ENCODE assay signal across 25 cellular contexts in the genomic region with DNA sequence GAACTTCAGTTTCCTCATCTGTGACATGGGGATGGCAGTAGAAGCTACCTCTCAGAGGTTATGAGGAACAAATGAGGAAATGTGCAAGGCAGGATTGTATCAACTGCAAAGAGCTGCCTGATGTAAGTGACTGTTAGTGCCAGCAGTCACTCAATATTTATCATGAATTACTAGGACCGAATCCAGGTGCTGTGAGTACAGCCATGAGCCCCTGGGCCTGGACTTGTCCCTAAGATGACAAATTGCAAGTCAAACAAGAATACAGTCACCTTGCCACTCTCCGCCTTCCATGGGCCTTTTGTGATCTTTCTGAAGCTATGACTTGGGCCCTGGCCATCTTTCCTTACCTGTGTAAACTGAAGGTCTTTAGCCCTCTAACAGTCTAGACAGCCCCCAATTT. TPM values are rescaled to one million over a fixed set of nuclear protein-coding genes. Genes with fewer than 3 reads are reported as not detected.
"Had no signal": no experiment of that assay in that cellular context is flagged by ENCODE, and none has a peak within 500 bp of the region (broad histone marks: within the 10 kb centered on the region; RNA-seq: fewer than 3 reads in every experiment).

No MANE protein-coding gene starts in this region.

- H3K9me3 ChIP-seq: gastrocnemius medialis, heart right ventricle, psoas muscle, right lobe of liver, tibial artery, upper lobe of left lung, uterus had no signal

- H3K4me3 ChIP-seq: dorsolateral prefrontal cortex, gastrocnemius medialis, heart right ventricle, psoas muscle, right lobe of liver, tibial artery, upper lobe of left lung, uterus had no signal

- H3K27ac ChIP-seq: dorsolateral prefrontal cortex, gastrocnemius medialis, heart right ventricle, psoas muscle, right lobe of liver, tibial artery, upper lobe of left lung, uterus had no signal

- ATAC-seq: gastrocnemius medialis; heart right ventricle; naive thymus-derived CD4-positive, alpha-beta T cell; psoas muscle; right lobe of liver; stimulated activated effector memory CD8-positive, alpha-beta T cell treated with anti-CD3 and anti-CD28 coated beads, Interleukin-12 subunit alpha, Interleukin-12 subunit beta, amount 100 ng/mL, for 72 hours; stimulated activated naive CD8-positive, alpha-beta T cell treated with anti-CD3 and anti-CD28 coated beads, Interleukin-15, Interleukin-2, amounts not matched to agents 100 U/mL and 50 U/mL, for 24 hours had no signal

- DNase-seq: dorsolateral prefrontal cortex; effector CD8-positive, alpha-beta T cell; gastrocnemius medialis; heart right ventricle; hypothalamus; kidney glomerular epithelial cell; naive thymus-derived CD4-positive, alpha-beta T cell; nephron progenitor cell; psoas muscle; retina; right lobe of liver; stimulated activated CD4-positive, alpha-beta T cell treated with anti-CD3 and anti-CD28 coated beads, Interleukin-4, amount 100 ng/mL, for 1 hour; stimulated activated CD8-positive, alpha-beta memory T cell treated with anti-CD3 and anti-CD28 coated beads, Interleukin-4, amount 100 ng/mL, for 48 hours; stimulated activated naive CD8-positive, alpha-beta T cell treated with anti-CD3 and anti-CD28 coated beads, Interleukin-15, Interleukin-2, amounts not matched to agents 100 U/mL and 50 U/mL, for 24 hours; tibial artery; upper lobe of left lung; uterus had no signal

- H3K36me3 ChIP-seq: gastrocnemius medialis, heart right ventricle, right lobe of liver, tibial artery, upper lobe of left lung, uterus had no signal

- H3K4me1 ChIP-seq: gastrocnemius medialis, heart right ventricle, psoas muscle, right lobe of liver, tibial artery, upper lobe of left lung, uterus had no signal

- H3K27me3 ChIP-seq: right lobe of liver, upper lobe of left lung had no signal

RNA-seq across cellular contexts. Expression of gene TLX1, which starts 27.7 kb away (rescaled TPM):
- total RNA-seq: dorsolateral prefrontal cortex; fibroblast of villous mesenchyme; gastrocnemius medialis; lung microvascular endothelial cell; mesenteric fat pad; mononuclear cell; naive thymus-derived CD4-positive, alpha-beta T cell; omental fat pad; psoas muscle; temporal lobe; upper lobe of left lung; uterus had no signal
- polyA plus RNA-seq: esophagus; naive thymus-derived CD4-positive, alpha-beta T cell; psoas muscle had no signal

RNA-seq across cellular contexts. Expression of gene KAZALD1, which starts 41.6 kb away (rescaled TPM):
- polyA plus RNA-seq: naive thymus-derived CD4-positive, alpha-beta T cell had no signal
